In the genomic region with DNA sequence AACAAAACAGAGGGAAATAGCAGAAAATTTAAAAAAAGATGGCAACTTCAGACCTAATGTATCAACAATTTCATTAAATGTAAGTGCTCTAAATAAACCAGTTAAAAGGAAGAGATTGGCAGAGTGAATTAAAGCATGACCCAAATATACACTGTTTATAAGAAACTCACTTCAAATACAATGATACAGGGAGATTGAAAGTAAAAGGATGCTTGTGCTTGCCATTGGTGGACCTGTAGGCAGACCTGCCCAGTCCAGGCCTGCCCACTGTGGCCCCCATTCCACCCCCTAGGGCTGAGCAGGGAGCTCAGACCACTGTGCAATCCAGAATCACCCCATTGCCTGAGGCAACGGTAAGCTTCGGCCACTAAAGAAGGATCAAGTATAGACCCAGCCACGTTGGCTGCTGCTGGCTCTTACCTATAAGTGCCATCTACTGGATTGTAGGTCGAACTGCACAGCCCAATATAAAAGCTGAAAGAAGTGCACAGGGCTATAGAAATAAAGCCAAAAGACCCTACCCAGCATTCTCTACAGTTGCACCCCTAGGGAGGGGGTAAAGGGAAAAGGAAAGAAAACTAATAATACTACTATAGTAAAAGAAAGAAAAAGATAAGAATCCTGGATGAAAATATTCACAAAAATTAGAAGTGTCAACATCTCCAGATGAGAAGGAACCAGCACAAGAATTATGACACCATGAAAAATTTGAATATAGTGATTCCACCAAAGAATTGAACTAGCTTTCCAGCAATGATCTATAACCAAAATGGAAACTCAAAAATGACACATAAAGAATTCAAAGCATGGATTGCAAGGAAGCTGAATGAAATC, we compare ENCODE assay signal across 8 cellular contexts. TPM values are rescaled to one million over a fixed set of nuclear protein-coding genes. Genes with fewer than 3 reads are reported as not detected.
DNase-seq lines count a peak whose midpoint lies in the region; ATAC-seq, FAIRE-seq and TF ChIP-seq lines count a peak whose summit lies in the region.

No MANE protein-coding gene starts in this region.

- H3K27me3 ChIP-seq in brain microvascular endothelial cell (replicated peaks), result no peaks in the 10 kb centered on the region

- no peak for FAIRE-seq in kidney (lab: Jason Lieb, UNC)

- ATAC-seq in GM18511 (IDR thresholded peaks at IDR 0.05; ENCODE audit: unreplicated experiment) (peak; percentile 99), HG02884 (IDR thresholded peaks at IDR 0.05; ENCODE audit: unreplicated experiment) (peak; percentile 93)

- DNase-seq in AG08395 (ENCODE audit: low spot score), result peak; percentile 65
- peak; percentile 74 for DNase-seq in NCI-H1436 (lab: John Stamatoyannopoulos, UW)
- peak; percentile 73 for DNase-seq in SW480 (ENCODE audit: low spot score)
- peak; percentile 71 for DNase-seq in brain microvascular endothelial cell
- no peak for DNase-seq in kidney
- DNase-seq in stimulated activated CD8-positive, alpha-beta memory T cell treated with anti-CD3 and anti-CD28 coated beads, Interleukin-12 subunit alpha, Interleukin-12 subunit beta, amount 100 ng/mL, for 1 hour (ENCODE audit: low read depth), result peak; percentile 11

- no peak overlapping the region for H3K9ac ChIP-seq in kidney (ENCODE audit: low read length in 2 of 2)

- in situ Hi-C loops in brain microvascular endothelial cell (cut with HindIII; ENCODE audit: low pct_ligation_motif_present, low sequenced_read_pairs), result no loop called here

- H3K27ac ChIP-seq in brain microvascular endothelial cell (no peak overlapping the region), kidney (ENCODE audit: low read depth in 2 of 2, low read length in 2 of 2) (no peak overlapping the region)

- TF ChIP-seq CTCF in brain microvascular endothelial cell (IDR thresholded peaks at IDR 0.05; ENCODE audit: low read depth, low read length, missing control alignments) (peak; percentile 88), kidney (IDR thresholded peaks at IDR 0.05; ENCODE audit: borderline replicate concordance, extremely low read depth, insufficient read depth) (peak; percentile 73)

- intact Hi-C loops in kidney (cut with DNase I), result no loop called here

- no peaks in the 10 kb centered on the region for H3K4me1 ChIP-seq in kidney (ENCODE audit: control insufficient read depth in 1 of 2, insufficient read depth in 1 of 2, low read depth in 1 of 2, low read length in 2 of 2)

- H3K9me3 ChIP-seq in kidney (ENCODE audit: control insufficient read depth in 1 of 2, low read length in 2 of 2), result no peaks in the 10 kb centered on the region

- H3K4me3 ChIP-seq in brain microvascular endothelial cell (ENCODE audit: low read depth, low read length) (no peak overlapping the region), kidney (ENCODE audit: low read length in 2 of 2) (peak overlapping the region in 1 of 2 donors; percentile 47)

- H3K36me3 ChIP-seq in brain microvascular endothelial cell (replicated peaks) (no peaks in the 10 kb centered on the region), kidney (ENCODE audit: control insufficient read depth in 1 of 2, insufficient read depth in 2 of 2, low read length in 2 of 2) (no peaks in the 10 kb centered on the region)

RNA-seq across cellular contexts. Expression of a gene that starts 36.1 kb away (rescaled TPM):
- total RNA-seq in kidney, result 132 TPM
- polyA plus RNA-seq in kidney (ENCODE audit: insufficient read depth, low read depth, low replicate concordance), result 309 TPM

RNA-seq across cellular contexts. Expression of a gene that starts 37.2 kb away (rescaled TPM):
- 16.7 TPM for total RNA-seq in kidney
- 11.1 TPM for polyA plus RNA-seq in kidney (ENCODE audit: insufficient read depth, low read depth, low replicate concordance)
